In the genomic region with DNA sequence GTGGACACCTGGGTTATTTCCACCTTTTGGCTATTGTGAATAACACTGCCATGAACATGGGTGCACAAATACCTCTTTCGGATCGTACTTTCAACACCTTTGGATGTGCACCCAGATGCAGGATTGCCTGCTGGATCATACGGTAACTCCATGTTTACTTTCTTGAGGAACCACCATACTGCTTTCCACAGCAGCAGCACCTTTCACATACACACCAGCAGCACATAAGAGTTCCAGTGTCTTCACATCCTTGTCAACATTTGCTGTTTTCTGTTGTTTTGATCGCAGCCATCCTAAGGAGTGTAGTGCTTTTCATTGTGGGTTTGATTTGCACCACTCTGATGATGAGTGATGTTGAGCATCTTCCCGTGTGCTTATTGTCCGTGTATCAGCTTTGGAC, we compare ENCODE assay signal across 22 cellular contexts.
"Had no signal": no experiment of that assay in that cellular context is flagged by ENCODE, and none has a peak within 500 bp of the region (broad histone marks: within the 10 kb centered on the region; RNA-seq: fewer than 3 reads in every experiment).

No MANE protein-coding gene starts in this region.

- ATAC-seq: Panc1, PC-3, Right ventricle myocardium inferior, SK-N-SH treated with all-trans-retinoic acid at 6 μM for 48 hours had no signal

- H3K9me3 ChIP-seq: MG63, SJCRH30 had no signal

- DNase-seq: Karpas-422, KG1, MG63, NCI-H1092, NCI-H1105 treated with DMSO at 0.1 percent for 48 hours, NCI-H1417 treated with DMSO at 0.1 percent for 48 hours, NCI-H146, NCI-H1694 treated with DMSO at 0.1 percent for 48 hours, NCI-H1930, NCI-H2081, NCI-H2107, NCI-H2227 treated with DMSO at 0.1 percent for 48 hours, NCI-H524, NCI-H526 treated with DMSO at 0.1 percent for 48 hours, NCI-H748 treated with DMSO at 0.1 percent for 48 hours, PC-3, SHP77 treated with DMSO at 0.1 percent for 48 hours, SJCRH30 had no signal

- H3K27me3 ChIP-seq: MG63 had no signal

- H3K27ac ChIP-seq: HL-60, SJCRH30 had no signal
